29 cellular contexts compared by ENCODE assay signal in the genomic region with DNA sequence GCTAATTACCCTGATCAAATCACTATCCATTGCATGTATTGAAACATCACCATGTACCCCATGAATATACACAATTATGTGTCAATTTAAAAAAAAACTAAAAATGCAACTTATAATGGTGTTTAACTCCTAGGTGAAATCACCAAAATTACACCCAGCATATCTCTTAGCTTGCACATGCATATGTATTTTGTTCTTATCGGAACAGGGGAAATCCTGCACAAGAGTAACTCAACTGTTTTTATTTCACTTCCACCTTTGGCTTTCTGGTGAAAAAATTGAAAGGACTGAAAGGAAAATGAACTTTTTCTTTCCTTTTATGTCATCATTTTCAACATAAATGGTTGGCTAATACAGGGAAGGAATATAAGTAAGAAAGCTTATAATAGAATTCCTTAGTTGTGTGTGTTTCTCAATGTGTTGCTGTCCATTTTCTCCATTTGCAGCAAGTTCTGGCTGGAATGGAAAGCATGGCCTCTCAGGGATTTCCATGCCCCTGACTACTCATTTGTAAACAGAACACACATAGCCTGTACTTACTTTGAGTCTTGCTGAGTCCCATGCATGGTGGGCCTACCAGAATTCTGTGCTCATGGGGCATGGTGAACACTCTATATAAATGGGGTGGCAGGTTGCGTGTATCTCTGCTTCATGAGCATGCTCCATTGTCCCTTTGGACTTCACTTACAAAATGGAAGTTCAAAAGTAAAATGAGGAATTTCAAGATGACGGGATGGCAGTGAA.
"Had no signal": no experiment of that assay in that cellular context is flagged by ENCODE, and none has a peak within 500 bp of the region (broad histone marks: within the 10 kb centered on the region; RNA-seq: fewer than 3 reads in every experiment).

No MANE protein-coding gene starts in this region.

- H3K4me3 Mint-ChIP-seq: activated CD8-positive, alpha-beta T cell treated with anti-CD3 and anti-CD28 coated beads for 36 hours; activated naive CD8-positive, alpha-beta T cell treated with anti-CD3 and anti-CD28 coated beads, Interleukin-2, amount 50 U/mL, for 24 hours; activated T-helper 1 cell treated with anti-CD3 and anti-CD28 coated beads, Interleukin-12 subunit alpha, Interleukin-12 subunit beta, Interleukin-2, Interleukin-4 antibody, amounts not matched to agents 30 ng/mL and 10 ng/mL and 1 ng/mL, durations not matched to agents 14 hours and 24 hours and 36 hours; T-helper 17 cell had no signal

- H3K27me3 Mint-ChIP-seq: activated CD8-positive, alpha-beta T cell treated with anti-CD3 and anti-CD28 coated beads for 36 hours; activated naive CD8-positive, alpha-beta T cell treated with anti-CD3 and anti-CD28 coated beads, Interleukin-2, amount 50 U/mL, for 24 hours had no signal

- H3K36me3 ChIP-seq: ascending aorta had no signal

- H3K4me1 ChIP-seq: ascending aorta had no signal

- FAIRE-seq: bronchial epithelial cell, TTC549 had no signal

- DNase-seq: activated CD4-positive, alpha-beta T cell treated with anti-CD3 and anti-CD28 coated beads for 4 hours; activated CD8-positive, alpha-beta memory T cell treated with anti-CD3 and anti-CD28 coated beads, Interleukin-2, amount 50 U/mL, for 4 hours; activated CD8-positive, alpha-beta T cell treated with anti-CD3 and anti-CD28 coated beads for 36 hours; activated effector memory CD4-positive, alpha-beta T cell treated with Interleukin-2 at 50 U/mL for 16 hours; activated naive CD4-positive, alpha-beta T cell treated with Interleukin-2 at 50 U/mL for 16 hours; activated naive CD8-positive, alpha-beta T cell treated with anti-CD3 and anti-CD28 coated beads, Interleukin-2, amount 50 U/mL, for 24 hours; activated T-cell treated with anti-CD3 and anti-CD28 coated beads, Interleukin-2, amount 50 U/mL, for 1 hour; amniotic stem cell; body of pancreas; central memory CD4-positive, alpha-beta T cell; Kasumi-1; KBM-7; NCI-H1092 treated with DMSO at 0.1 percent for 48 hours; NCI-H1417 treated with DMSO at 0.1 percent for 48 hours; NCI-H1694 treated with DMSO at 0.1 percent for 48 hours; NCI-H2029 treated with DMSO at 0.1 percent for 48 hours; NCI-H510A treated with DMSO at 0.1 percent for 48 hours; NCI-H69; PC-9; SHP77 treated with DMSO at 0.1 percent for 48 hours; T-helper 17 cell; T1000 had no signal

- H3K36me3 Mint-ChIP-seq: activated naive CD4-positive, alpha-beta T cell treated with anti-CD3 and anti-CD28 coated beads, Interleukin-2, amount 50 U/mL, for 72 hours had no signal

- H3K27ac ChIP-seq: ascending aorta, body of pancreas, PC-9, VCaP had no signal

- H3K4me3 ChIP-seq: ascending aorta, body of pancreas, PC-9 had no signal

- H3K27ac Mint-ChIP-seq: activated CD8-positive, alpha-beta T cell treated with anti-CD3 and anti-CD28 coated beads for 36 hours; activated naive CD8-positive, alpha-beta T cell treated with anti-CD3 and anti-CD28 coated beads, Interleukin-2, amount 50 U/mL, for 24 hours; activated T-helper 1 cell treated with anti-CD3 and anti-CD28 coated beads, Interleukin-12 subunit alpha, Interleukin-12 subunit beta, Interleukin-2, Interleukin-4 antibody, amounts not matched to agents 30 ng/mL and 10 ng/mL and 1 ng/mL, durations not matched to agents 14 hours and 24 hours and 36 hours; T-helper 17 cell had no signal

- H2AFZ ChIP-seq: PC-9 had no signal

- H3K4me2 ChIP-seq: PC-9 had no signal

- H3K9me3 ChIP-seq: ascending aorta, body of pancreas had no signal

- ATAC-seq: activated CD4-positive, CD25-positive, alpha-beta regulatory T cell treated with anti-CD3 and anti-CD28 coated beads, Interleukin-2, amount 50 U/mL, for 24 hours; activated CD8-positive, alpha-beta T cell treated with anti-CD3 and anti-CD28 coated beads for 36 hours; activated naive CD4-positive, alpha-beta T cell treated with anti-CD3 and anti-CD28 coated beads, Interleukin-2, amount 50 U/mL, for 72 hours; activated naive CD8-positive, alpha-beta T cell treated with anti-CD3 and anti-CD28 coated beads, Interleukin-2, amount 50 U/mL, for 24 hours; body of pancreas; T-helper 17 cell had no signal

- H3K27me3 ChIP-seq: ascending aorta, body of pancreas had no signal

- H3K9me3 Mint-ChIP-seq: activated CD8-positive, alpha-beta T cell treated with anti-CD3 and anti-CD28 coated beads for 36 hours; activated naive CD4-positive, alpha-beta T cell treated with anti-CD3 and anti-CD28 coated beads, Interleukin-2, amount 50 U/mL, for 72 hours; activated naive CD8-positive, alpha-beta T cell treated with anti-CD3 and anti-CD28 coated beads, Interleukin-2, amount 50 U/mL, for 24 hours; activated T-helper 1 cell treated with anti-CD3 and anti-CD28 coated beads, Interleukin-12 subunit alpha, Interleukin-12 subunit beta, Interleukin-2, Interleukin-4 antibody, amounts not matched to agents 30 ng/mL and 10 ng/mL and 1 ng/mL, durations not matched to agents 14 hours and 24 hours and 36 hours had no signal

- H3K4me1 Mint-ChIP-seq: T-helper 17 cell had no signal
